In genomic region chrX:13759152-13759718, GRCh38 we compare ENCODE assay signal across 12 cellular contexts. TPM values are rescaled to one million over a fixed set of nuclear protein-coding genes. Genes with fewer than 3 reads are reported as not detected.
A peak's percentile ranks its signal among the peaks of the same experiment; 100 is the strongest.
DNase-seq lines count a peak whose midpoint lies in the region; ATAC-seq, FAIRE-seq and TF ChIP-seq lines count a peak whose summit lies in the region.
"Had no signal": no experiment of that assay in that cellular context is flagged by ENCODE, and none has a peak within 500 bp of the region (broad histone marks: within the 10 kb centered on the region; RNA-seq: fewer than 3 reads in every experiment).

No MANE protein-coding gene starts in this region.

- DNase-seq in GM12891 (ENCODE audit: insufficient read length, low spot score), result no peak
- peak; percentile 69 for DNase-seq in SKM-1 treated with dmso at 0.1 percent for 144 hours (lab: John Stamatoyannopoulos, UW; ENCODE audit: unreplicated experiment)
- DNase-seq in activated CD8-positive, alpha-beta memory T cell treated with anti-CD3 and anti-CD28 coated beads, Interleukin-2, amount 50 U/mL, for 48 hours, result no peak
- no peak for DNase-seq in NCI-H2227 (lab: John Stamatoyannopoulos, UW; ENCODE audit: unreplicated experiment)
- no peak for DNase-seq in mesenteric fat pad (ENCODE audit: low spot score)
- no peak for DNase-seq in dedifferentiated amniotic fluid mesenchymal stem cell (ENCODE audit: extremely low spot score)
- DNase-seq: activated effector memory CD4-positive, alpha-beta T cell treated with Interleukin-2 at 50 U/mL for 16 hours; DMS 273 treated with DMSO at 0.1 percent for 48 hours; stimulated activated CD4-positive, alpha-beta T cell treated with anti-CD3 and anti-CD28 coated beads, Interleukin-12 subunit alpha, Interleukin-12 subunit beta, amount 100 ng/mL, for 4 hours had no signal

- peak; percentile 96 for FAIRE-seq in GM12891 (lab: Jason Lieb, UNC)

- TF ChIP-seq POLR2A in GM12891 (IDR thresholded peaks at IDR 0.05; ENCODE audit: low read depth, low read length), result no peak

- ATAC-seq in GM21367 (IDR thresholded peaks at IDR 0.05; ENCODE audit: unreplicated experiment) (peak; percentile 55), HG03159 (IDR thresholded peaks at IDR 0.05; ENCODE audit: unreplicated experiment) (peak; percentile 64)
- ATAC-seq: left lobe of liver had no signal

TF ChIP-seq in GM12891, 5 proteins besides CTCF, POLR2A, EP300 and RAD21:
- TF ChIP-seq PAX5 (IDR thresholded peaks at IDR 0.05; ENCODE audit: insufficient read depth, low read length, severe bottlenecking) (no peak), SPI1 (IDR thresholded peaks at IDR 0.05; ENCODE audit: low read depth, low read length) (peak; percentile 93), TAF1 (IDR thresholded peaks at IDR 0.05; ENCODE audit: low read depth, low read length) (no peak), POLR2AphosphoS5 (IDR thresholded peaks at IDR 0.05; ENCODE audit: low read depth, low read length) (no peak), POU2F2 (IDR thresholded peaks at IDR 0.05; ENCODE audit: low read depth, low read length) (no peak)

RNA-seq across cellular contexts. Expression of gene OFD1, which starts 24.7 kb away (rescaled TPM):
- 15.8 TPM for polyA plus RNA-seq in GM12891 (2012; ENCODE audit: low read depth, missing spikeins)
- 14.4 TPM for total RNA-seq in mesenteric fat pad

RNA-seq across cellular contexts. Expression of gene TRAPPC2, which starts 24.8 kb away (rescaled TPM):
- 7.8 TPM for polyA plus RNA-seq in GM12891 (2012; ENCODE audit: low read depth, missing spikeins)
- 7.2 TPM for total RNA-seq in mesenteric fat pad

RNA-seq across cellular contexts. Expression of gene GPM6B, which starts 57.7 kb away (rescaled TPM):
- polyA plus RNA-seq in GM12891 (2012; ENCODE audit: low read depth, missing spikeins), result 0.30 TPM
- 2.3 TPM for total RNA-seq in mesenteric fat pad
